In the genomic region with DNA sequence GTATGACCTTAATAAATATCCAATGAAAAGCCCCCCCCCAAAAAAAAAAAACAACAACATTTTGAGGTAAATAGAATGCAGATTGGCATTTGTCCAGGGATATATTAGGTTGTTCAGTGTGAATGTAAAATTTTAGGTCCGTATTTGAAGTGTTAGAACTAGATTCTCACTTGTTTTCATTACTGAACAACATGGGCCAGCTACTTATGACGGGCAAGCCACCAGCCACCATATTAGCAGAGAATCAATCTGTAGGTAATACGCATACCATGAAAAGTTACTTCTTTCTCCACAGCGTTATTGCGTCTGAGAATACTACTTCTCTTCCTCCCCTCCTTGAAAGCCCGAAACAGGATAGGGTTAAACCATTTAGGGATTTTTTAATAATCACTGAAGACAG, we compare ENCODE assay signal across 12 cellular contexts. TPM values are rescaled to one million over a fixed set of nuclear protein-coding genes. Genes with fewer than 3 reads are reported as not detected.
DNase-seq lines count a peak whose midpoint lies in the region; ATAC-seq, FAIRE-seq and TF ChIP-seq lines count a peak whose summit lies in the region.
"Had no signal": no experiment of that assay in that cellular context is flagged by ENCODE, and none has a peak within 500 bp of the region (broad histone marks: within the 10 kb centered on the region; RNA-seq: fewer than 3 reads in every experiment).

No MANE protein-coding gene starts in this region.

- H3K4me3 ChIP-seq in kidney (ENCODE audit: low read length in 2 of 2), result peak overlapping the region; percentile 16 to 43
- peak overlapping the region; percentile 76 to 91 (median 76) for H3K4me3 ChIP-seq in skeletal muscle tissue (ENCODE audit: low read length in 3 of 3)

- ATAC-seq in GM18520 (IDR thresholded peaks at IDR 0.05; ENCODE audit: unreplicated experiment) (no peak), HG03045 (IDR thresholded peaks at IDR 0.05; ENCODE audit: unreplicated experiment) (no peak)
- ATAC-seq: gastroesophageal sphincter had no signal

- peaks cover 0 to 12% of the 10 kb centered on the region in 2 donors for H3K4me1 ChIP-seq in kidney (ENCODE audit: control insufficient read depth in 1 of 2, insufficient read depth in 1 of 2, low read depth in 1 of 2, low read length in 2 of 2)
- H3K4me1 ChIP-seq in skeletal muscle tissue (ENCODE audit: control insufficient read depth in 3 of 3, insufficient read depth in 3 of 3, low read length in 3 of 3), result peaks cover 27 to 35% (median 29%) of the 10 kb centered on the region in 3 donors

- DNase-seq in HCEC 1CT (peak; percentile 13), MCF 10A (ENCODE audit: unreplicated experiment) (no peak), kidney (no peak), LoVo (ENCODE audit: low spot score) (no peak)
- no peak for DNase-seq in effector CD8-positive, alpha-beta T cell (lab: John Stamatoyannopoulos, UW)
- DNase-seq: NCI-H526 treated with DMSO at 0.1 percent for 48 hours had no signal

- no TSS peak for BruUV-seq in MCF 10A (replicated peaks; lab: Mats Ljungman, UMichigan)

- no peaks in the 10 kb centered on the region for H3K9me3 Mint-ChIP-seq in MCF 10A (ENCODE audit: unreplicated experiment)
- H3K9me3 Mint-ChIP-seq: T-helper 1 cell treated with Interleukin-12 subunit alpha and Interleukin-12 subunit beta and Interleukin-4 antibody, amounts not matched to agents 30 μg/mL and 1 μg/mL, for 36 hours had no signal

- H3K9ac ChIP-seq in kidney (ENCODE audit: low read length in 2 of 2) (no peak overlapping the region), skeletal muscle tissue (ENCODE audit: low read depth in 1 of 3, low read length in 3 of 3) (peak overlapping the region; percentile 54 to 96 (median 88))

- no peak for TF ChIP-seq CTCF in MCF 10A (IDR thresholded peaks at IDR 0.05; ENCODE audit: unreplicated experiment)
- no peak for TF ChIP-seq CTCF in kidney (IDR thresholded peaks at IDR 0.05; ENCODE audit: borderline replicate concordance, extremely low read depth, insufficient read depth)

- CTCF ChIA-PET in MCF 10A (lab: Yijun Ruan, JAX), result interaction anchor here (0.5 to 2.8 kb wide), 18 partner anchors 9 to 1583 kb away, joined by 3 to 13 read pairs (median 4); no protein-coding TSS in a partner anchor

- H3K36me3 ChIP-seq in kidney (ENCODE audit: control insufficient read depth in 1 of 2, insufficient read depth in 2 of 2, low read length in 2 of 2) (no peaks in the 10 kb centered on the region), skeletal muscle tissue (ENCODE audit: control insufficient read depth in 3 of 3, insufficient read depth in 3 of 3, low read length in 3 of 3) (no peaks in the 10 kb centered on the region)
- H3K36me3 ChIP-seq: gastroesophageal sphincter, upper lobe of left lung had no signal

- POLR2A ChIA-PET in MCF 10A (lab: Yijun Ruan, JAX), result interaction anchor here (0.5 to 2.4 kb wide), 7 partner anchors 14 to 1354 kb away, joined by 3 to 11 read pairs (median 3); no protein-coding TSS in a partner anchor

- H3K4me3 Mint-ChIP-seq in MCF 10A (ENCODE audit: unreplicated experiment), result peak overlapping the region; percentile 86
- H3K4me3 Mint-ChIP-seq: T-helper 1 cell treated with Interleukin-12 subunit alpha and Interleukin-12 subunit beta and Interleukin-4 antibody, amounts not matched to agents 30 μg/mL and 1 μg/mL, for 36 hours had no signal

- FAIRE-seq in kidney (lab: Jason Lieb, UNC), result no peak

- intact Hi-C loops in MCF 10A (cut with micrococcal nuclease), result loop anchor here (2.0 to 10.0 kb wide), 2 partner anchors 731 to 1367 kb away; no protein-coding TSS in a partner anchor
- intact Hi-C loops in kidney (cut with DNase I), result no loop called here

- H3K36me3 Mint-ChIP-seq in MCF 10A (ENCODE audit: insufficient read depth, unreplicated experiment), result peaks cover 6% of the 10 kb centered on the region

- peaks cover 35% of the 10 kb centered on the region for H3K4me1 Mint-ChIP-seq in MCF 10A (ENCODE audit: insufficient read depth, unreplicated experiment)

- H3K27me3 ChIP-seq in skeletal muscle tissue (ENCODE audit: control insufficient read depth in 3 of 3, insufficient read depth in 3 of 3, low read length in 3 of 3), result peaks cover 2 to 18% (median 14%) of the 10 kb centered on the region in 3 donors

- no peaks in the 10 kb centered on the region for H3K9me3 ChIP-seq in kidney (ENCODE audit: control insufficient read depth in 1 of 2, low read length in 2 of 2)
- no peaks in the 10 kb centered on the region for H3K9me3 ChIP-seq in skeletal muscle tissue (ENCODE audit: control insufficient read depth in 3 of 3, low read length in 3 of 3)
- H3K9me3 ChIP-seq: gastroesophageal sphincter, upper lobe of left lung had no signal

- H3K27me3 Mint-ChIP-seq in MCF 10A (ENCODE audit: insufficient read depth, unreplicated experiment), result no peaks in the 10 kb centered on the region

- no peak overlapping the region for H3K27ac Mint-ChIP-seq in MCF 10A (ENCODE audit: low read depth, unreplicated experiment)
- H3K27ac Mint-ChIP-seq: T-helper 1 cell treated with Interleukin-12 subunit alpha and Interleukin-12 subunit beta and Interleukin-4 antibody, amounts not matched to agents 30 μg/mL and 1 μg/mL, for 36 hours had no signal

- H3K27ac ChIP-seq in kidney (ENCODE audit: low read depth in 2 of 2, low read length in 2 of 2), result no peak overlapping the region
- H3K27ac ChIP-seq in skeletal muscle tissue (ENCODE audit: low read depth, low read length), result peak overlapping the region; percentile 94
- H3K27ac ChIP-seq: upper lobe of left lung had no signal

RNA-seq across cellular contexts. Expression of gene FLRT2, which starts 5.4 kb away (rescaled TPM):
- total RNA-seq in MCF 10A (2022) (153 and 204 TPM in 2 replicates), kidney (16.6 TPM), skeletal muscle tissue (37.6 TPM)
- 1.2 TPM for polyA plus RNA-seq in kidney (ENCODE audit: insufficient read depth, low read depth, low replicate concordance)

Comparison
In these comparisons a context has a peak if more than half of its experiments do, and no peak if none do; other contexts are left out.
1. H3K9ac ChIP-seq: peak in skeletal muscle tissue (3 of 3); none in kidney (0 of 2).